6 cellular contexts compared by ENCODE assay signal in the genomic region with DNA sequence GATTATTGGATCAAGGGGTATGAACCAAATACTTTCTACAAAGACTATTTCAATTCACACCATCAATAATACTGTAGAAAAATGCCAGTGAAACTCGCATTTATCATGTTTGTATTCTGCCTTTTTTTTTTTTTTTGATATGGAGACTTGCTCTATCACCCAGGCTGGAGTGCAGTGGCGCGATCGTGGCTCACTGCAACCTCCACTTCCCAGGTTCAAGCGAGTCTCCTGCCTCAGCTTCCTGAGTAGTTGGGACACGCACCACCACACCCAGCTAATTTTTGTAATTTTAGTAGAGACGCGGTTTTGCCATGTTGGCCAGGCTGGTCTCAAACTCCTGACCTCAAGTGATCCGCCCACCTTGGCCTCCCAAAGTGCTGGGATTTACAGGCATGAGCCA. TPM values are rescaled to one million over a fixed set of nuclear protein-coding genes. Genes with fewer than 3 reads are reported as not detected.
"Had no signal": no experiment of that assay in that cellular context is flagged by ENCODE, and none has a peak within 500 bp of the region (broad histone marks: within the 10 kb centered on the region; RNA-seq: fewer than 3 reads in every experiment).

No MANE protein-coding gene starts in this region.

RNA-seq across cellular contexts. Expression of gene SLC2A5, which starts 56.4 kb away (rescaled TPM):
- total RNA-seq: activated CD4-positive, alpha-beta memory T cell treated with anti-CD3 and anti-CD28 coated beads for 36 hours; activated CD4-positive, alpha-beta T cell treated with anti-CD3 and anti-CD28 coated beads, Interleukin-2, amount 10 ng/mL, durations not matched to agents 7 days and 5 days; activated naive CD4-positive, alpha-beta T cell treated with anti-CD3 and anti-CD28 coated beads, Interleukin-2, amount 50 U/mL, for 72 hours; activated T-cell treated with anti-CD3 and anti-CD28 coated beads, Interleukin-2, amount 50 U/mL, for 4 hours; cardiac muscle cell; K562 had no signal
- polyA plus RNA-seq: cardiac muscle cell had no signal
